8 cellular contexts compared by ENCODE assay signal in genomic region chr12:122028601-122029560, GRCh38. TPM values are rescaled to one million over a fixed set of nuclear protein-coding genes. Genes with fewer than 3 reads are reported as not detected.
DNase-seq lines count a peak whose midpoint lies in the region; ATAC-seq, FAIRE-seq and TF ChIP-seq lines count a peak whose summit lies in the region.

No MANE protein-coding gene starts in this region.

- no peaks in the 10 kb centered on the region for H3K36me3 ChIP-seq in pancreas

- H3K4me1 ChIP-seq in pancreas = peaks cover 10 to 14% (median 12%) of the 10 kb centered on the region in 3 donors

- FAIRE-seq in pancreas (lab: Jason Lieb, UNC) (no peak), H54 (lab: Jason Lieb, UNC) (no peak)

- TF ChIP-seq CTCF in GM12875 (IDR thresholded peaks at IDR 0.05; ENCODE audit: borderline replicate concordance, insufficient read depth, low read depth, low read length) (peak; percentile 43; the same call in 1 of the 2 replicates), pancreas (IDR thresholded peaks at IDR 0.05) (no peak)

- H3K4me3 ChIP-seq in GM12875 (ENCODE audit: low read depth, low read length) (peak overlapping the region; percentile 19), pancreas (no peak overlapping the region)

- H3K4me1 Mint-ChIP-seq in activated naive CD8-positive, alpha-beta T cell treated with anti-CD3 and anti-CD28 coated beads, Interleukin-2, amount 50 U/mL, for 24 hours = peaks cover 22% of the 10 kb centered on the region

- ATAC-seq in HG03139 (IDR thresholded peaks at IDR 0.05; ENCODE audit: unreplicated experiment) = peak; percentile 43
- peak; percentile 67 for ATAC-seq in activated naive CD8-positive, alpha-beta T cell treated with anti-CD3 and anti-CD28 coated beads, Interleukin-2, amount 50 U/mL, for 24 hours
- peak in 1 of 4 donors; percentile 12 for ATAC-seq in pancreas
- no peak for ATAC-seq in HG03196 (IDR thresholded peaks at IDR 0.05; ENCODE audit: unreplicated experiment)

- no peak overlapping the region for H3K4me3 Mint-ChIP-seq in activated naive CD8-positive, alpha-beta T cell treated with anti-CD3 and anti-CD28 coated beads, Interleukin-2, amount 50 U/mL, for 24 hours

- peaks cover 2% of the 10 kb centered on the region for H3K27me3 Mint-ChIP-seq in activated naive CD8-positive, alpha-beta T cell treated with anti-CD3 and anti-CD28 coated beads, Interleukin-2, amount 50 U/mL, for 24 hours

- WGBS in pancreas, 2 donors = 76 to 79% methylated on average over 27 of the region's 27 CpGs

- H3K27me3 ChIP-seq in pancreas = no peaks in the 10 kb centered on the region

- peak; percentile 50 for DNase-seq in activated naive CD8-positive, alpha-beta T cell treated with anti-CD3 and anti-CD28 coated beads, Interleukin-2, amount 50 U/mL, for 24 hours
- DNase-seq in pancreas = no peak
- no peak for DNase-seq in NCI-H146 treated with DMSO at 0.1 percent for 48 hours (lab: John Stamatoyannopoulos, UW; ENCODE audit: unreplicated experiment)
- DNase-seq in AG20443 (ENCODE audit: low spot score) = no peak
- DNase-seq in H54 (ENCODE audit: insufficient read length, low spot score) = no peak

- no peaks in the 10 kb centered on the region for H3K9me3 Mint-ChIP-seq in activated naive CD8-positive, alpha-beta T cell treated with anti-CD3 and anti-CD28 coated beads, Interleukin-2, amount 50 U/mL, for 24 hours

- no peaks in the 10 kb centered on the region for H3K9me3 ChIP-seq in pancreas

- peak overlapping the region; percentile 47 to 68 (median 63) for H3K27ac ChIP-seq in pancreas

- no peak for TF ChIP-seq POLR2A in H54 (IDR thresholded peaks at IDR 0.05; ENCODE audit: low read depth, low read length)

- no peaks in the 10 kb centered on the region for H3K36me3 Mint-ChIP-seq in activated naive CD8-positive, alpha-beta T cell treated with anti-CD3 and anti-CD28 coated beads, Interleukin-2, amount 50 U/mL, for 24 hours (ENCODE audit: low read depth)

- intact Hi-C loops in pancreas (cut with DNase I) = no loop called here

- peak overlapping the region; percentile 44 for H3K27ac Mint-ChIP-seq in activated naive CD8-positive, alpha-beta T cell treated with anti-CD3 and anti-CD28 coated beads, Interleukin-2, amount 50 U/mL, for 24 hours

RNA-seq across cellular contexts. Expression of gene BCL7A, which starts 7.2 kb away (rescaled TPM):
- 10 to 100 TPM in 3 of 6 donors, 1 to 10 TPM in 3; 8.3 to 13.4 (median 10.5) TPM for total RNA-seq in pancreas
- polyA plus RNA-seq in pancreas = 1 to 10 TPM; 6.9 to 8.3 TPM

RNA-seq across cellular contexts. Expression of gene MLXIP, which starts 49.7 kb away (rescaled TPM):
- total RNA-seq in pancreas = 10 to 100 TPM; 44.0 to 78.0 (median 55.5) TPM
- polyA plus RNA-seq in pancreas = 10 to 100 TPM; 35.4 to 90.1 TPM
